ENCODE assay signal across 8 cellular contexts in genomic region chr4:85681194-85681803, GRCh38.
DNase-seq lines count a peak whose midpoint lies in the region; ATAC-seq and TF ChIP-seq lines count a peak whose summit lies in the region.

No MANE protein-coding gene starts in this region.

- H3K27me3 ChIP-seq in MG63 (no peaks in the 10 kb centered on the region), neural progenitor cell (no peaks in the 10 kb centered on the region), vagina (no peaks in the 10 kb centered on the region)

- peak overlapping the region; percentile 51 for H2AFZ ChIP-seq in neural progenitor cell (replicated peaks)

- no peak overlapping the region for H3K4me2 ChIP-seq in neural progenitor cell

- TF ChIP-seq CTCF in neural progenitor cell (IDR thresholded peaks at IDR 0.05) (no peak), vagina (IDR thresholded peaks at IDR 0.05) (no peak)

- no peak overlapping the region for H3K4me3 Mint-ChIP-seq in neural progenitor cell

- H3K4me1 Mint-ChIP-seq in neural progenitor cell: peaks cover 20% of the 10 kb centered on the region

- H3K36me3 Mint-ChIP-seq in neural progenitor cell: no peaks in the 10 kb centered on the region

- H3K4me1 ChIP-seq in neural progenitor cell (peaks cover 8% of the 10 kb centered on the region), vagina (peaks cover 7% of the 10 kb centered on the region)

- no peak overlapping the region for H3K27ac Mint-ChIP-seq in neural progenitor cell

- DNase-seq in Daoy (ENCODE audit: low read depth) (peak; percentile 27), MG63 (peak; percentile 79), neural progenitor cell (ENCODE audit: low spot score) (no peak), posterior vena cava (ENCODE audit: low spot score) (no peak), vagina (ENCODE audit: extremely low spot score in 2 of 2) (no peak), islet precursor cell (no peak)

- intact Hi-C loops in posterior vena cava (cut with DNase I) (no loop called here), vagina (cut with DNase I) (no loop called here)

- H4K20me1 ChIP-seq in neural progenitor cell (ENCODE audit: low read depth): no peaks in the 10 kb centered on the region

- TF ChIP-seq POLR2A in vagina (IDR thresholded peaks at IDR 0.05): no peak

- no peak for ATAC-seq in HG02763 (IDR thresholded peaks at IDR 0.05; ENCODE audit: unreplicated experiment)

- H3K9me3 ChIP-seq in MG63: no peaks in the 10 kb centered on the region; the same call in 1 of the 2 replicates
- H3K9me3 ChIP-seq in neural progenitor cell (ENCODE audit: low read depth): no peaks in the 10 kb centered on the region
- no peaks in the 10 kb centered on the region for H3K9me3 ChIP-seq in vagina

- H3K27ac ChIP-seq in cingulate gyrus (ENCODE audit: low read depth, low read length) (peak overlapping the region; percentile 66), neural progenitor cell (no peak overlapping the region), vagina (no peak overlapping the region)

- H3K36me3 ChIP-seq in MG63 (no peaks in the 10 kb centered on the region), neural progenitor cell (no peaks in the 10 kb centered on the region), vagina (no peaks in the 10 kb centered on the region)

- H3K27me3 Mint-ChIP-seq in neural progenitor cell (ENCODE audit: insufficient read depth, low read depth): no peaks in the 10 kb centered on the region

- H3K4me3 ChIP-seq in MG63 (no peak overlapping the region), neural progenitor cell (no peak overlapping the region), vagina (no peak overlapping the region)

- no peak overlapping the region for H3K9ac ChIP-seq in neural progenitor cell

- H3K79me2 ChIP-seq in neural progenitor cell (ENCODE audit: low read depth): no peaks in the 10 kb centered on the region

- no peaks in the 10 kb centered on the region for H3F3A ChIP-seq in neural progenitor cell (ENCODE audit: low read depth)

- peaks cover 2% of the 10 kb centered on the region for H3K9me3 Mint-ChIP-seq in neural progenitor cell

Comparison
In these comparisons a context has a peak if more than half of its experiments do, and no peak if none do; other contexts are left out.
1. DNase-seq: peak in Daoy (single experiment) and MG63 (single experiment); none in neural progenitor cell (single experiment), posterior vena cava (single experiment), vagina (0 of 2) and islet precursor cell (single experiment).